In genomic region chrX:119638725-119639471, GRCh38 we compare ENCODE assay signal across 8 cellular contexts. TPM values are rescaled to one million over a fixed set of nuclear protein-coding genes. Genes with fewer than 3 reads are reported as not detected.
DNase-seq lines count a peak whose midpoint lies in the region; ATAC-seq and TF ChIP-seq lines count a peak whose summit lies in the region.
"Had no signal": no experiment of that assay in that cellular context is flagged by ENCODE, and none has a peak within 500 bp of the region (broad histone marks: within the 10 kb centered on the region; RNA-seq: fewer than 3 reads in every experiment).

No MANE protein-coding gene starts in this region.

- H3K27ac ChIP-seq in MM.1S (ENCODE audit: low read length), result peak overlapping the region; percentile 5; the same call in 1 of the 2 replicates
- H3K27ac ChIP-seq: SJSA1 had no signal

- peaks cover 54% of the 10 kb centered on the region for H3K4me1 ChIP-seq in MM.1S (ENCODE audit: low read length)
- H3K4me1 ChIP-seq: SJSA1 had no signal

- H3K4me2 ChIP-seq in MM.1S (ENCODE audit: low read depth, low read length), result no peak overlapping the region

- no peaks in the 10 kb centered on the region for H4K20me1 ChIP-seq in MM.1S (ENCODE audit: insufficient read depth, low read length)

- no peak overlapping the region for H3K9ac ChIP-seq in MM.1S (ENCODE audit: low read length)

- H3K4me1 Mint-ChIP-seq in naive thymus-derived CD8-positive, alpha-beta T cell, result peaks cover 16 to 42% (median 38%) of the 10 kb centered on the region in 4 donors

- no peaks in the 10 kb centered on the region for H3K9me3 Mint-ChIP-seq in naive thymus-derived CD8-positive, alpha-beta T cell

- no peak overlapping the region for H3K4me3 ChIP-seq in MM.1S (ENCODE audit: low read length)
- H3K4me3 ChIP-seq: SJSA1 had no signal

- no peaks in the 10 kb centered on the region for H3K27me3 ChIP-seq in MM.1S (replicated peaks; ENCODE audit: insufficient read depth, low read length)
- H3K27me3 ChIP-seq: SJSA1 had no signal

- intact Hi-C loops in sciatic nerve (cut with DNase I), result loop anchor here (5.0 kb wide), 1 partner anchor 1588 kb away; no protein-coding TSS in a partner anchor

- H3F3A ChIP-seq in MM.1S (ENCODE audit: insufficient read depth, low read length), result peaks cover 39% of the 10 kb centered on the region

- DNase-seq in MM.1S, result no peak
- DNase-seq in naive thymus-derived CD8-positive, alpha-beta T cell, result no peak
- no peak for DNase-seq in stimulated activated naive CD4-positive, alpha-beta T cell (lab: John Stamatoyannopoulos, UW)
- DNase-seq in NCI-H524 (lab: John Stamatoyannopoulos, UW), result no peak
- DNase-seq in sciatic nerve (ENCODE audit: low spot score), result no peak

- peaks cover 79% of the 10 kb centered on the region for H3K79me2 ChIP-seq in MM.1S (ENCODE audit: low read length)

- H3K27ac Mint-ChIP-seq in naive thymus-derived CD8-positive, alpha-beta T cell, result peak overlapping the region in 8 of 10 donors; percentile 16 to 69 (median 48)

- no peak overlapping the region for H3K4me3 Mint-ChIP-seq in naive thymus-derived CD8-positive, alpha-beta T cell

- no peaks in the 10 kb centered on the region for H3K9me2 ChIP-seq in MM.1S (replicated peaks; ENCODE audit: insufficient read depth, low read length)

- H2AFZ ChIP-seq in MM.1S (ENCODE audit: low read length), result no peak overlapping the region

- peaks cover 0 to 83% (median 0%) of the 10 kb centered on the region in 3 donors for H3K36me3 Mint-ChIP-seq in naive thymus-derived CD8-positive, alpha-beta T cell

- H3K27me3 Mint-ChIP-seq in naive thymus-derived CD8-positive, alpha-beta T cell, result no peaks in the 10 kb centered on the region

- ATAC-seq in GM18907 (IDR thresholded peaks at IDR 0.05; ENCODE audit: unreplicated experiment) (peak; percentile 75), HG02623 (IDR thresholded peaks at IDR 0.05; ENCODE audit: unreplicated experiment) (peak; percentile 60), sciatic nerve (no peak)
- ATAC-seq in naive thymus-derived CD8-positive, alpha-beta T cell, result peak in 1 of 2 donors; percentile 28

- TF ChIP-seq CTCF in MM.1S (IDR thresholded peaks at IDR 0.05; ENCODE audit: low read length), result no peak

- POLR2A ChIA-PET in naive thymus-derived CD8-positive, alpha-beta T cell (lab: Charles Lee), result interaction anchor here (0.7 to 1.2 kb wide), 2 partner anchors 9 to 56 kb away, joined by 4 to 5 read pairs; no protein-coding TSS in a partner anchor

- no peaks in the 10 kb centered on the region for H3K9me3 ChIP-seq in MM.1S (replicated peaks; ENCODE audit: insufficient read depth, low read length)
- H3K9me3 ChIP-seq: SJSA1 had no signal

- peaks cover 16% of the 10 kb centered on the region for H3K36me3 ChIP-seq in MM.1S (replicated peaks; ENCODE audit: insufficient read depth, low read length)
- H3K36me3 ChIP-seq: SJSA1 had no signal

RNA-seq across cellular contexts. Expression of gene NKRF, which starts 32.7 kb away (rescaled TPM):
- 10 to 100 TPM; 14.4 to 14.6 TPM for total RNA-seq in naive thymus-derived CD8-positive, alpha-beta T cell
- polyA plus RNA-seq in naive thymus-derived CD8-positive, alpha-beta T cell, result 1 to 10 TPM; 4.8 to 8.5 (median 6.8) TPM
- total RNA-seq in sciatic nerve, result 9.8 TPM

RNA-seq across cellular contexts. Expression of gene SEPTIN6, which starts 54.1 kb away (rescaled TPM):
- 100 to 1,000 TPM; 234 to 235 TPM for total RNA-seq in naive thymus-derived CD8-positive, alpha-beta T cell
- 100 to 1,000 TPM; 161 to 269 (median 226) TPM for polyA plus RNA-seq in naive thymus-derived CD8-positive, alpha-beta T cell
- total RNA-seq in sciatic nerve, result 33.0 TPM
